Comparison of ENCODE assay signal across 8 cellular contexts in genomic region chr19:17073869-17074627, GRCh38. TPM values are rescaled to one million over a fixed set of nuclear protein-coding genes. Genes with fewer than 3 reads are reported as not detected.
A peak's percentile ranks its signal among the peaks of the same experiment; 100 is the strongest.
DNase-seq lines count a peak whose midpoint lies in the region; ATAC-seq, FAIRE-seq and TF ChIP-seq lines count a peak whose summit lies in the region.

No MANE protein-coding gene starts in this region.

- no peaks in the 10 kb centered on the region for H3K9me3 Mint-ChIP-seq in mesothelial cell of epicardium

- peaks cover 4% of the 10 kb centered on the region for H3K36me3 Mint-ChIP-seq in mesothelial cell of epicardium

- H3K27ac Mint-ChIP-seq in mesothelial cell of epicardium: peak overlapping the region; percentile 96

- intact Hi-C loops in GM12878 (cut with micrococcal nuclease; ENCODE audit: unreplicated experiment): loop anchor here (2.0 kb wide), 2 partner anchors 61 to 161 kb away; no protein-coding TSS in a partner anchor

- H3K4me3 Mint-ChIP-seq in mesothelial cell of epicardium: peak overlapping the region; percentile 94

- no peaks in the 10 kb centered on the region for H3K27me3 Mint-ChIP-seq in mesothelial cell of epicardium (ENCODE audit: low read depth)

- no TSS peak for BruUV-seq in GM12878 (replicated peaks; lab: Mats Ljungman, UMichigan)

- H3K9me3 ChIP-seq in GM12878 (replicated peaks; ENCODE audit: control insufficient read depth, insufficient read depth, low read length): no peaks in the 10 kb centered on the region

- peak; percentile 47 for FAIRE-seq in GM12878 (lab: Jason Lieb, UNC)

- DNase-seq in NCI-H1417 (lab: John Stamatoyannopoulos, UW): peak in 2 of 3 experiments; percentile 84 to 93
- DNase-seq in GM12878 (ENCODE audit: low read depth, low spot score): no peak
- DNase-seq in mesothelial cell of epicardium (ENCODE audit: low spot score in 2 of 2, unreplicated experiment in 2 of 2): no peak
- no peak for DNase-seq in midbrain (lab: John Stamatoyannopoulos, UW)

- H2AFZ ChIP-seq in GM12878 (ENCODE audit: control insufficient read depth, low read depth, low read length): no peak overlapping the region; the same call in 1 of the 2 replicates

- 20% methylated on average over 18 of the region's 18 CpGs for WGBS in GM12878 (ENCODE audit: insufficient coverage, insufficient replicate concordance, low lambda C conversion rate, missing lambda C conversion rate)

- in situ Hi-C loops in GM12878 (cut with MboI): loop anchor here (5.0 kb wide), 1 partner anchor 213 kb away; no protein-coding TSS in a partner anchor

- peaks cover 75% of the 10 kb centered on the region for H3K79me2 ChIP-seq in GM12878 (ENCODE audit: control insufficient read depth, insufficient read depth, low read length)

- H3K9ac ChIP-seq in GM12878 (ENCODE audit: control insufficient read depth, insufficient read depth, low read length): peak overlapping the region; percentile 84

- TF ChIP-seq CTCF in GM12878 (IDR thresholded peaks at IDR 0.05 in 2 of 3, conservative IDR thresholded peaks at IDR 0.05 in 1 of 3; ENCODE audit: control insufficient read depth in 2 of 3, extremely low read depth in 1 of 3, insufficient read depth in 1 of 3, low read depth in 3 of 3, low read length in 3 of 3) (no peak), mesothelial cell of epicardium (IDR thresholded peaks at IDR 0.05; ENCODE audit: unreplicated experiment) (no peak)

- H3K27ac ChIP-seq in GM12878 (ENCODE audit: control insufficient read depth, insufficient read depth): peak overlapping the region; percentile 86

- no peak for TF ChIP-seq EP300 in GM12878 (IDR thresholded peaks at IDR 0.05; ENCODE audit: borderline replicate concordance in 1 of 2, control insufficient read depth in 1 of 2, low read depth in 2 of 2, low read length in 2 of 2)

- H3K27me3 ChIP-seq in GM12878 (replicated peaks in 1 of 2; ENCODE audit: control insufficient read depth in 2 of 2, insufficient read depth in 2 of 2, low read length in 1 of 2): no peaks in the 10 kb centered on the region

- RAD21 ChIA-PET in GM12878 (lab: Charles Lee; ENCODE audit: unreplicated experiment): interaction anchor here (0.9 to 2.4 kb wide), 8 partner anchors 48 to 359 kb away, joined by 3 to 19 read pairs (median 4); partner anchors contain the start of gene BABAM1

- TF ChIP-seq RAD21 in GM12878 (IDR thresholded peaks at IDR 0.05; ENCODE audit: insufficient read depth, low read depth, low read length): no peak

- H3K36me3 ChIP-seq in GM12878 (ENCODE audit: control insufficient read depth in 2 of 2, insufficient read depth in 2 of 2, low read length in 1 of 2): peaks cover 3 to 5% of the 10 kb centered on the region in 2 experiments; a peak in 3 of 4 replicates

- H3K4me1 ChIP-seq in GM12878 (ENCODE audit: control insufficient read depth, insufficient read depth, low read length): peaks cover 28% of the 10 kb centered on the region

- H3K4me1 Mint-ChIP-seq in mesothelial cell of epicardium: peaks cover 30% of the 10 kb centered on the region

- POLR2A ChIA-PET in GM12878 (lab: Charles Lee): interaction anchor here (0.6 to 8.5 kb wide), 7 partner anchors 16 to 328 kb away, joined by 3 to 111 read pairs (median 3); no protein-coding TSS in a partner anchor

- peaks cover 5% of the 10 kb centered on the region for H4K20me1 ChIP-seq in GM12878 (ENCODE audit: control insufficient read depth, insufficient read depth)

- H3K4me3 ChIP-seq in GM12878: peak overlapping the region; percentile 98

- peak; percentile 1 for ATAC-seq in GM18498 (IDR thresholded peaks at IDR 0.05; ENCODE audit: unreplicated experiment)
- peak; percentile 12 for ATAC-seq in GM12878
- no peak for ATAC-seq in HG02642 (IDR thresholded peaks at IDR 0.05; ENCODE audit: poor library complexity, unreplicated experiment)
- ATAC-seq in HG02885 (IDR thresholded peaks at IDR 0.05; ENCODE audit: poor library complexity, unreplicated experiment): no peak
- no peak for ATAC-seq in GM18868 (IDR thresholded peaks at IDR 0.05; ENCODE audit: unreplicated experiment)

- TF ChIP-seq POLR2A in GM12878 (IDR thresholded peaks at IDR 0.05; ENCODE audit: low read depth, low read length): no peak; the same call in 1 of the 2 replicates

- CTCF ChIA-PET in GM12878 (lab: Yijun Ruan, JAX): interaction anchor here (0.6 to 1.8 kb wide), 11 partner anchors 51 to 359 kb away, joined by 3 to 6 read pairs (median 5); partner anchors contain the start of genes ANKLE1 and BABAM1

- SMC1A ChIA-PET in GM12878 (lab: Charles Lee; ENCODE audit: uncharacterized antibody, unreplicated experiment): interaction anchor here (0.7 to 2.7 kb wide), 12 partner anchors 11 to 414 kb away, joined by 3 to 24 read pairs (median 4); partner anchors contain the start of genes ABHD8, SMIM7, USE1 and USHBP1

- H3K4me2 ChIP-seq in GM12878 (ENCODE audit: control insufficient read depth, insufficient read depth): peak overlapping the region; percentile 97

TF ChIP-seq in GM12878, 131 proteins besides CTCF, POLR2A, EP300 and RAD21 (continues in another document):
- 0 out of 2 replicates have a peak, but pooled peaks have one; percentile 20 for TF ChIP-seq CHD2 (IDR thresholded peaks at IDR 0.05; ENCODE audit: borderline replicate concordance, low read depth, low read length)
- peak; percentile 33 for TF ChIP-seq MEF2B (IDR thresholded peaks at IDR 0.05; ENCODE audit: partially characterized antibody, poor library complexity, severe bottlenecking)

RNA-seq across cellular contexts. Expression of gene HAUS8, which starts 1.2 kb away (rescaled TPM):
- 14.2 and 16.9 TPM in 2 replicates for total RNA-seq in GM12878 (2013; cell fraction: nucleolus; rRNA removed)
- total RNA-seq in GM12878 (2014; rRNA removed) (15.4 and 22.7 TPM in 2 replicates), GM12878 (2014; rRNA removed; fragmentation: Illumina TruSeq; extraction: Trizol) (22.8 and 24.0 TPM in 2 replicates), GM12878 (2021) (32.0 and 36.8 TPM in 2 replicates), mesothelial cell of epicardium (11.9 to 14.7 TPM (median 13.3 TPM) in 3 replicates)
- 14.4 TPM for polyA plus RNA-seq in GM12878 (2011; ENCODE audit: low read depth)
- polyA plus RNA-seq in GM12878 (2011; rRNA removed) (21.3 and 24.6 TPM in 2 replicates), GM12878 (2014; fragmentation: Illumina TruSeq; extraction: Trizol) (33.1 and 37.2 TPM in 2 replicates), GM12878 (2014; fragmentation: Nextera tagmentation; extraction: Ambion mirVana) (10 to 100 TPM; 24.2 to 35.7 TPM), GM12878 (2014; rRNA removed) (34.6 and 37.4 TPM in 2 replicates), GM12878 (2016; fragmentation: Nextera tagmentation; extraction: Ambion mirVana) (10 to 100 TPM; 43.0 to 43.9 TPM)
- polyA plus RNA-seq in GM12878 (2011; cell fraction: cytosol; rRNA removed): 24.9 and 27.7 TPM in 2 replicates
- polyA plus RNA-seq in GM12878 (2011; cell fraction: nucleus; rRNA removed): 31.7 and 32.0 TPM in 2 replicates
- polyA plus RNA-seq in GM12878 (2012): 16.4 and 17.9 TPM in 2 replicates
- 10.3 and 10.8 TPM in 2 replicates for polyA minus RNA-seq in GM12878 (2011; rRNA and poly(A)+ RNA removed)
- 3.7 and 8.1 TPM in 2 replicates for polyA minus RNA-seq in GM12878 (2011; cell fraction: cytosol; rRNA and poly(A)+ RNA removed)
- polyA minus RNA-seq in GM12878 (2011; cell fraction: nucleus; rRNA and poly(A)+ RNA removed): 5.4 and 11.7 TPM in 2 replicates

RNA-seq across cellular contexts. Expression of gene MYO9B, which starts 1.5 kb away (rescaled TPM):
- total RNA-seq in GM12878 (2013; cell fraction: nucleolus; rRNA removed): 555 and 589 TPM in 2 replicates
- total RNA-seq in GM12878 (2014; rRNA removed): 66.4 and 77.3 TPM in 2 replicates
- total RNA-seq in GM12878 (2014; rRNA removed; fragmentation: Illumina TruSeq; extraction: Trizol): 38.1 and 42.6 TPM in 2 replicates
- 157 and 165 TPM in 2 replicates for total RNA-seq in GM12878 (2021)
- 65.2 TPM for polyA plus RNA-seq in GM12878 (2011; ENCODE audit: low read depth)
- polyA plus RNA-seq in GM12878 (2011; rRNA removed): 26.7 and 48.9 TPM in 2 replicates
- polyA plus RNA-seq in GM12878 (2011; cell fraction: cytosol; rRNA removed): 49.6 and 58.1 TPM in 2 replicates
- polyA plus RNA-seq in GM12878 (2011; cell fraction: nucleus; rRNA removed): 452 and 507 TPM in 2 replicates
- 174 and 191 TPM in 2 replicates for polyA plus RNA-seq in GM12878 (2012)
- polyA plus RNA-seq in GM12878 (2014; fragmentation: Illumina TruSeq; extraction: Trizol): 26.8 and 57.9 TPM in 2 replicates
- 10 to 100 TPM in 1 of 2 experiments, 1 to 10 TPM in 1; 5.4 to 11.1 TPM for polyA plus RNA-seq in GM12878 (2014; fragmentation: Nextera tagmentation; extraction: Ambion mirVana)
- polyA plus RNA-seq in GM12878 (2014; rRNA removed): 87.6 and 105 TPM in 2 replicates
- polyA plus RNA-seq in GM12878 (2016; fragmentation: Nextera tagmentation; extraction: Ambion mirVana): 10 to 100 TPM; 25.4 to 32.8 TPM
- polyA minus RNA-seq in GM12878 (2011; rRNA and poly(A)+ RNA removed): 93.1 and 119 TPM in 2 replicates
- 59.6 and 66.5 TPM in 2 replicates for polyA minus RNA-seq in GM12878 (2011; cell fraction: cytosol; rRNA and poly(A)+ RNA removed)
- 106 and 154 TPM in 2 replicates for polyA minus RNA-seq in GM12878 (2011; cell fraction: nucleus; rRNA and poly(A)+ RNA removed)
- 86.0 to 90.8 TPM (median 87.7 TPM) in 3 replicates for total RNA-seq in mesothelial cell of epicardium

RNA-seq across cellular contexts. Expression of gene CPAMD8, which starts 47.4 kb away (rescaled TPM):
- 0.79 and 1.2 TPM in 2 replicates for total RNA-seq in GM12878 (2013; cell fraction: nucleolus; rRNA removed)
- total RNA-seq in GM12878 (2014; rRNA removed) (0.40 and 0.54 TPM in 2 replicates), GM12878 (2014; rRNA removed; fragmentation: Illumina TruSeq; extraction: Trizol) (0.14 TPM in 1 of 2 replicates, not detected in the other), GM12878 (2021) (0.13 and 0.97 TPM in 2 replicates), mesothelial cell of epicardium (38.8 to 43.0 TPM (median 40.9 TPM) in 3 replicates)
- 0.29 TPM for polyA plus RNA-seq in GM12878 (2011; ENCODE audit: low read depth)
- polyA plus RNA-seq in GM12878 (2011; rRNA removed) (0.16 and 0.24 TPM in 2 replicates), GM12878 (2014; fragmentation: Illumina TruSeq; extraction: Trizol) (0.05 and 0.12 TPM in 2 replicates), GM12878 (2014; fragmentation: Nextera tagmentation; extraction: Ambion mirVana) (not detected), GM12878 (2014; rRNA removed) (0.83 and 1.1 TPM in 2 replicates), GM12878 (2016; fragmentation: Nextera tagmentation; extraction: Ambion mirVana) (under 1 TPM; 0.21 to 0.25 TPM)
- polyA plus RNA-seq in GM12878 (2011; cell fraction: cytosol; rRNA removed): 0.25 and 0.40 TPM in 2 replicates
- 0.88 and 0.89 TPM in 2 replicates for polyA plus RNA-seq in GM12878 (2011; cell fraction: nucleus; rRNA removed)
- polyA plus RNA-seq in GM12878 (2012): 0.45 and 0.90 TPM in 2 replicates
- 0.22 and 0.26 TPM in 2 replicates for polyA minus RNA-seq in GM12878 (2011; rRNA and poly(A)+ RNA removed)
- not detected in 2 replicates for polyA minus RNA-seq in GM12878 (2011; cell fraction: cytosol; rRNA and poly(A)+ RNA removed)
- 0.57 and 0.73 TPM in 2 replicates for polyA minus RNA-seq in GM12878 (2011; cell fraction: nucleus; rRNA and poly(A)+ RNA removed)

Comparison
In these comparisons a context has a peak if more than half of its experiments do, and no peak if none do; other contexts are left out.
1. ATAC-seq: peak in GM18498 (single experiment) and GM12878 (single experiment); none in HG02642 (single experiment), HG02885 (single experiment) and GM18868 (single experiment).
2. DNase-seq: peak in NCI-H1417 (2 of 3); none in GM12878 (single experiment), mesothelial cell of epicardium (0 of 2) and midbrain (single experiment).
3. RNA of gene CPAMD8, which starts 47.4 kb away (total RNA-seq): 38.8 to 43.0 TPM in mesothelial cell of epicardium; 0.13 to 1.2 TPM in GM12878; every median in the first group is over 10 times any median in the second.